In genomic region chr17:21817791-21818364, GRCh38 we compare ENCODE assay signal across 26 cellular contexts.
DNase-seq lines count a peak whose midpoint lies in the region; ATAC-seq, FAIRE-seq and TF ChIP-seq lines count a peak whose summit lies in the region.
"Had no signal": no experiment of that assay in that cellular context is flagged by ENCODE, and none has a peak within 500 bp of the region (broad histone marks: within the 10 kb centered on the region; RNA-seq: fewer than 3 reads in every experiment).

No MANE protein-coding gene starts in this region.

- H3K4me1 ChIP-seq in K562 (replicated peaks in 1 of 2; ENCODE audit: control insufficient read depth in 2 of 2, insufficient read depth in 2 of 2, low read length in 2 of 2) (no peaks in the 10 kb centered on the region; a peak in 1 of 5 replicates), trophoblast cell (ENCODE audit: control insufficient read depth in 1 of 2, insufficient read depth in 2 of 2, low read length in 2 of 2) (no peaks in the 10 kb centered on the region)

- H3K9me1 ChIP-seq in K562 (ENCODE audit: control insufficient read depth, insufficient read depth, low read length) = no peaks in the 10 kb centered on the region

- H3K9ac ChIP-seq in K562 (ENCODE audit: insufficient read depth in 1 of 2, low read depth in 2 of 2, low read length in 2 of 2) (no peak overlapping the region), trophoblast cell (ENCODE audit: low read length) (peak overlapping the region; percentile 8)
- H3K9ac ChIP-seq: SK-N-SH had no signal

- H3K9me3 ChIP-seq in K562 (replicated peaks; ENCODE audit: control insufficient read depth, insufficient read depth, low read depth, low read length) (no peaks in the 10 kb centered on the region), trophoblast cell (ENCODE audit: insufficient read depth, low read depth, low read length) (peaks cover 23% of the 10 kb centered on the region)
- H3K9me3 ChIP-seq: SK-N-SH had no signal

- H3K36me3 ChIP-seq in H7 (replicated peaks; ENCODE audit: control insufficient read depth, insufficient read depth, low read length) (no peaks in the 10 kb centered on the region), K562 (ENCODE audit: control insufficient read depth, insufficient read depth, low read length) (no peaks in the 10 kb centered on the region), trophoblast cell (ENCODE audit: control insufficient read depth in 1 of 2, insufficient read depth in 2 of 2, low read length in 2 of 2) (no peaks in the 10 kb centered on the region)

- H3K14ac ChIP-seq in trophoblast cell (ENCODE audit: low read length) = no peak overlapping the region

- 28% methylated on average over 7 of the region's 7 CpGs for WGBS in K562 (ENCODE audit: insufficient coverage, low coverage, missing lambda C conversion rate)
- no CpG with 5 or more reads among the region's 7 CpGs for WGBS in trophoblast cell (ENCODE audit: extremely low coverage, insufficient coverage, insufficient read length)

- H3K79me1 ChIP-seq in trophoblast cell (ENCODE audit: low read length) = no peaks in the 10 kb centered on the region

- no peak overlapping the region for H2BK12ac ChIP-seq in trophoblast cell (ENCODE audit: low read length)

- H3K4me3 Mint-ChIP-seq in activated CD4-positive, alpha-beta T cell treated with anti-CD3 and anti-CD28 coated beads, Interleukin-2, amount 10 ng/mL, durations not matched to agents 24 days and 14 days = no peak overlapping the region
- H3K4me3 Mint-ChIP-seq: CD4-positive, CD25-positive, alpha-beta regulatory T cell had no signal

- DNase-seq in D341Med (ENCODE audit: low spot score) = peak; percentile 1
- peak; percentile 1 for DNase-seq in H7
- peak in 1 of 4 experiments; percentile 3 for DNase-seq in K562 (ENCODE audit: extremely low read depth in 1 of 4, low spot score in 3 of 4)
- no peak for DNase-seq in trophoblast cell
- DNase-seq in activated CD4-positive, alpha-beta T cell treated with anti-CD3 and anti-CD28 coated beads, Interleukin-2, amount 10 ng/mL, durations not matched to agents 24 days and 14 days = no peak
- DNase-seq in NCI-H82 (lab: John Stamatoyannopoulos, UW) = no peak
- no peak for DNase-seq in foreskin melanocyte
- DNase-seq: CD4-positive, CD25-positive, alpha-beta regulatory T cell; COR-L47; DMS 273 treated with DMSO at 0.1 percent for 48 hours; DND-41; GOT3; KG1; NCI-H1092 treated with DMSO at 0.1 percent for 48 hours; NCI-H1436 treated with DMSO at 0.1 percent for 48 hours; NCI-H2029; NCI-H345; NCI-H524; OCI-M1; Right ventricle myocardium superior; SK-N-SH; T-helper 2 cell had no signal

- H3K27me3 Mint-ChIP-seq in activated CD4-positive, alpha-beta T cell treated with anti-CD3 and anti-CD28 coated beads, Interleukin-2, amount 10 ng/mL, durations not matched to agents 24 days and 14 days = no peaks in the 10 kb centered on the region
- H3K27me3 Mint-ChIP-seq: CD4-positive, CD25-positive, alpha-beta regulatory T cell had no signal

- FAIRE-seq in K562 (lab: Jason Lieb, UNC) = no peak
- FAIRE-seq: GM12892, GM18507, RCC 7860 had no signal

- peaks cover 10% of the 10 kb centered on the region for H3K9me3 Mint-ChIP-seq in activated CD4-positive, alpha-beta T cell treated with anti-CD3 and anti-CD28 coated beads, Interleukin-2, amount 10 ng/mL, durations not matched to agents 24 days and 14 days

- ATAC-seq in K562 = no peak
- ATAC-seq: HCT116 had no signal

- H3K4me2 ChIP-seq in K562 (ENCODE audit: insufficient read depth, low read length) = no peak overlapping the region
- no peak overlapping the region for H3K4me2 ChIP-seq in trophoblast cell (ENCODE audit: low read length)
- H3K4me2 ChIP-seq: SK-N-SH had no signal

- no peak overlapping the region for H2BK120ac ChIP-seq in trophoblast cell (ENCODE audit: insufficient read depth, low read length, poor library complexity)

- no peak overlapping the region for H3K18ac ChIP-seq in trophoblast cell (ENCODE audit: low read length)

- H3K27ac ChIP-seq in K562 (ENCODE audit: extremely low read depth, low read depth, low read length) (no peak overlapping the region), trophoblast cell (ENCODE audit: low read depth, low read length) (no peak overlapping the region)

- no peaks in the 10 kb centered on the region for H3K36me3 Mint-ChIP-seq in activated CD4-positive, alpha-beta T cell treated with anti-CD3 and anti-CD28 coated beads, Interleukin-2, amount 10 ng/mL, durations not matched to agents 24 days and 14 days (ENCODE audit: low read depth)
- H3K36me3 Mint-ChIP-seq: CD4-positive, CD25-positive, alpha-beta regulatory T cell had no signal

- POLR2A ChIA-PET in K562 (lab: Yijun Ruan, JAX) = no interaction called here

- no peak overlapping the region for H2BK5ac ChIP-seq in trophoblast cell (ENCODE audit: low read depth, low read length, poor library complexity)

- CTCF ChIA-PET in K562 (lab: Yijun Ruan, JAX; ENCODE audit: low intra/inter-chr PET ratio) = no interaction called here

- no peak overlapping the region for H4K12ac ChIP-seq in trophoblast cell (ENCODE audit: low read depth, low read length)

- H4K20me1 ChIP-seq in K562 (replicated peaks; ENCODE audit: control insufficient read depth, insufficient read depth, low read length) = no peaks in the 10 kb centered on the region

- H3K23ac ChIP-seq in trophoblast cell (ENCODE audit: low read length) = no peak overlapping the region

- intact Hi-C loops in K562 (cut with micrococcal nuclease) = no loop called here
- intact Hi-C loops in activated CD4-positive, alpha-beta T cell treated with anti-CD3 and anti-CD28 coated beads, Interleukin-2, amount 10 ng/mL, durations not matched to agents 24 days and 14 days (cut with micrococcal nuclease) = no loop called here

- no peak overlapping the region for H4K8ac ChIP-seq in trophoblast cell (ENCODE audit: low read depth, low read length)

- no peak overlapping the region for H4K91ac ChIP-seq in trophoblast cell (ENCODE audit: low read depth, low read length)

- H3K79me2 ChIP-seq in K562 (ENCODE audit: control insufficient read depth, insufficient read depth, low read length) (no peaks in the 10 kb centered on the region), trophoblast cell (ENCODE audit: control insufficient read depth, insufficient read depth, low read length, poor library complexity) (no peaks in the 10 kb centered on the region)

- no peak overlapping the region for H3K4ac ChIP-seq in trophoblast cell (ENCODE audit: low read depth, low read length)

- in situ Hi-C loops in K562 (cut with MboI) = no loop called here

- TF ChIP-seq CTCF in K562 (IDR thresholded peaks at IDR 0.05 in 2 of 3, conservative IDR thresholded peaks at IDR 0.05 in 1 of 3; ENCODE audit: insufficient read depth in 2 of 3, low read depth in 1 of 3, low read length in 3 of 3) = no peak

- no peak for TF ChIP-seq RAD21 in K562 (CRISPR knock-in tag; conservative IDR thresholded peaks at IDR 0.05 in 1 of 2, IDR thresholded peaks at IDR 0.05 in 1 of 2)

- H3K27me3 ChIP-seq in H7 (ENCODE audit: control insufficient read depth, insufficient read depth, low read length) (no peaks in the 10 kb centered on the region), K562 (ENCODE audit: control insufficient read depth in 2 of 2, insufficient read depth in 2 of 2, low read length in 2 of 2) (no peaks in the 10 kb centered on the region), trophoblast cell (ENCODE audit: insufficient read depth, low read length) (peaks cover 2% of the 10 kb centered on the region)

- H2AFZ ChIP-seq in K562 (ENCODE audit: low read depth, low read length) = no peak overlapping the region; the same call in 1 of the 2 replicates
- H2AFZ ChIP-seq in trophoblast cell (ENCODE audit: insufficient read depth, low read length, poor library complexity) = no peak overlapping the region

- H3K4me1 Mint-ChIP-seq in activated CD4-positive, alpha-beta T cell treated with anti-CD3 and anti-CD28 coated beads, Interleukin-2, amount 10 ng/mL, durations not matched to agents 24 days and 14 days = no peaks in the 10 kb centered on the region
- H3K4me1 Mint-ChIP-seq: CD4-positive, CD25-positive, alpha-beta regulatory T cell had no signal

- TF ChIP-seq POLR2A in K562 (conservative IDR thresholded peaks at IDR 0.05) = no peak

- no peak overlapping the region for H3K27ac Mint-ChIP-seq in activated CD4-positive, alpha-beta T cell treated with anti-CD3 and anti-CD28 coated beads, Interleukin-2, amount 10 ng/mL, durations not matched to agents 24 days and 14 days
- H3K27ac Mint-ChIP-seq: CD4-positive, CD25-positive, alpha-beta regulatory T cell had no signal

- BruUV-seq in K562 (replicated peaks; lab: Mats Ljungman, UMichigan) = no TSS peak

- H3K4me3 ChIP-seq in H7 (ENCODE audit: insufficient read depth, low read depth, low read length) = no peak overlapping the region
- H3K4me3 ChIP-seq in K562 = no peak overlapping the region
- H3K4me3 ChIP-seq in trophoblast cell (ENCODE audit: low read depth, low read length) = no peak overlapping the region

- TF ChIP-seq EP300 in K562 (IDR thresholded peaks at IDR 0.05; ENCODE audit: low read length) = no peak

- no peak overlapping the region for H2AK5ac ChIP-seq in trophoblast cell (ENCODE audit: low read length)

TF ChIP-seq in K562, 482 proteins besides CTCF, POLR2A, EP300 and RAD21 (continues in another document):
- TF ChIP-seq ZFP36 (IDR thresholded peaks at IDR 0.05; ENCODE audit: low read depth, low read length, partially characterized antibody) (no peak), ATF3 (IDR thresholded peaks at IDR 0.05) (peak; percentile 43), ATF3 (CRISPR knock-in tag; conservative IDR thresholded peaks at IDR 0.05) (no peak), MEF2A (IDR thresholded peaks at IDR 0.05; ENCODE audit: control insufficient read depth, low read depth, low read length) (no peak), RFX7 (CRISPR knock-in tag; IDR thresholded peaks at IDR 0.05) (no peak), SMARCA4 (IDR thresholded peaks at IDR 0.05) (no peak), BMI1 (IDR thresholded peaks at IDR 0.05; ENCODE audit: low read length) (no peak), CBX2 (IDR thresholded peaks at IDR 0.05; ENCODE audit: insufficient read depth, low read length, poor library complexity, severe bottlenecking) (no peak), FOSL1 (tag; conservative IDR thresholded peaks at IDR 0.05) (0 out of 2 replicates have a peak, but pooled peaks have one; percentile 14), EGR1 (conservative IDR thresholded peaks at IDR 0.05) (no peak), PHF8 (IDR thresholded peaks at IDR 0.05; ENCODE audit: borderline replicate concordance, low read length) (no peak)

Comparison
In these comparisons a context has a peak if more than half of its experiments do, and no peak if none do; other contexts are left out.
1. DNase-seq: peak in D341Med (single experiment) and H7 (single experiment); none in trophoblast cell (0 of 2), activated CD4-positive, alpha-beta T cell treated with anti-CD3 and anti-CD28 coated beads, Interleukin-2, amount 10 ng/mL, durations not matched to agents 24 days and 14 days (single experiment), NCI-H82 (single experiment) and foreskin melanocyte (single experiment).